In the genomic region with DNA sequence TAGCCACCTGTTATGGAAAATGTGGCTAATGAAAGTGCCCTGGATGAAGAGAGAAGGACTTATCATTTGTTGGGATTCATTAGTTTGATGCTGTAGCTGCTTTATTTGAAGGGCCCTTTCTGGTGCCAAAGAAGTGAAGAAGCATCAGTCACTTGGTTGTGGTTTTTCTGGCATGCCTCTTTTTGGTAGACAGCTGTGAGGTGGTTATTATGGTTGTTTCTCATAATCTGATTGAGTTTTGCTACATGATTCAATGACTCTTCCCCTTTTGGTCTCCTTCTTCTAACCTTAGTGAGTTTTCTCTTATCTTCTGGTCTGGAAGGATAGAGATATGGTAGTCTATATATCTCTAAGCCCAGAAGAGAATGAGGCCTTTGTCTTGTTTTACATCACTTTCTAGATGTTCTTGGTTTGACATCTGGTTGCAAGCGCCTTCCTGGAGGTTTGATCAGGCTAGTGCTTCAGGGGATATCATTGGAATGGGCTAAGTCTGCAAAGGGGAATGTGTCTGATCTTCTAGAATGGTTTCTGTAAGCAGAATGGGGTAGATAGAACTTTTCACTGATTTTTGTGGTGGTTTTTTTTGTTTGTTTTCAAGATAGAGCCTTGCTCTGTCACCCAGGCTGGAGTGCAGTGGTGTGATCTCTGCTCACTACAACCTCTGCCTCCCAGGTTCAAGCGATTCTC, we compare ENCODE assay signal across 8 cellular contexts. TPM values are rescaled to one million over a fixed set of nuclear protein-coding genes. Genes with fewer than 3 reads are reported as not detected.
DNase-seq lines count a peak whose midpoint lies in the region; ATAC-seq and TF ChIP-seq lines count a peak whose summit lies in the region.
"Had no signal": no experiment of that assay in that cellular context is flagged by ENCODE, and none has a peak within 500 bp of the region (broad histone marks: within the 10 kb centered on the region; RNA-seq: fewer than 3 reads in every experiment).

No MANE protein-coding gene starts in this region.

- no peak for TF ChIP-seq CTCF in neural crest cell (conservative IDR thresholded peaks at IDR 0.05)

- H3K4me3 Mint-ChIP-seq in activated T-helper 1 cell treated with anti-CD3 and anti-CD28 coated beads, Interleukin-12 subunit alpha, Interleukin-12 subunit beta, Interleukin-2, Interleukin-4 antibody, amounts not matched to agents 30 ng/mL and 10 ng/mL and 1 ng/mL, durations not matched to agents 14 hours and 24 hours and 36 hours = peak overlapping the region; percentile 35
- peak overlapping the region; percentile 3 for H3K4me3 Mint-ChIP-seq in neural crest cell

- no peaks in the 10 kb centered on the region for H3K27me3 Mint-ChIP-seq in activated T-helper 1 cell treated with anti-CD3 and anti-CD28 coated beads, Interleukin-12 subunit alpha, Interleukin-12 subunit beta, Interleukin-2, Interleukin-4 antibody, amounts not matched to agents 30 ng/mL and 10 ng/mL and 1 ng/mL, durations not matched to agents 14 hours and 24 hours and 36 hours (ENCODE audit: insufficient read depth)
- H3K27me3 Mint-ChIP-seq in neural crest cell (ENCODE audit: low read depth) = no peaks in the 10 kb centered on the region

- intact Hi-C loops in activated T-helper 1 cell treated with anti-CD3 and anti-CD28 coated beads, Interleukin-12 subunit alpha, Interleukin-12 subunit beta, Interleukin-2, Interleukin-4 antibody, amounts not matched to agents 30 ng/mL and 10 ng/mL and 1 ng/mL, durations not matched to agents 14 hours and 24 hours and 36 hours (cut with micrococcal nuclease) = loop anchor here (1.0 to 2.0 kb wide), 3 partner anchors 20 to 180 kb away; no protein-coding TSS in a partner anchor

- H3K27ac Mint-ChIP-seq in activated T-helper 1 cell treated with anti-CD3 and anti-CD28 coated beads, Interleukin-12 subunit alpha, Interleukin-12 subunit beta, Interleukin-2, Interleukin-4 antibody, amounts not matched to agents 30 ng/mL and 10 ng/mL and 1 ng/mL, durations not matched to agents 14 hours and 24 hours and 36 hours = peak overlapping the region; percentile 81
- no peak overlapping the region for H3K27ac Mint-ChIP-seq in neural crest cell (ENCODE audit: unreplicated experiment)

- ATAC-seq in HG03442 (IDR thresholded peaks at IDR 0.05; ENCODE audit: unreplicated experiment) = no peak

- DNase-seq in EH (ENCODE audit: low read depth) (peak; percentile 52), LHCN-M2 (ENCODE audit: low read depth) (peak; percentile 65), neural crest cell (ENCODE audit: low read depth, low spot score) (no peak), NCI-H82 treated with DMSO at 0.1 percent for 48 hours (lab: John Stamatoyannopoulos, UW; ENCODE audit: unreplicated experiment) (no peak), NCI-H345 (lab: John Stamatoyannopoulos, UW) (no peak)
- no peak for DNase-seq in activated T-helper 1 cell treated with anti-CD3 and anti-CD28 coated beads, Interleukin-12 subunit alpha, Interleukin-12 subunit beta, Interleukin-2, Interleukin-4 antibody, amounts not matched to agents 30 ng/mL and 10 ng/mL and 1 ng/mL, durations not matched to agents 14 hours and 24 hours and 36 hours (ENCODE audit: low spot score)
- DNase-seq: substantia nigra had no signal

- H3K4me1 Mint-ChIP-seq in activated T-helper 1 cell treated with anti-CD3 and anti-CD28 coated beads, Interleukin-12 subunit alpha, Interleukin-12 subunit beta, Interleukin-2, Interleukin-4 antibody, amounts not matched to agents 30 ng/mL and 10 ng/mL and 1 ng/mL, durations not matched to agents 14 hours and 24 hours and 36 hours (ENCODE audit: low read depth) = peaks cover 83% of the 10 kb centered on the region
- H3K4me1 Mint-ChIP-seq in neural crest cell = peaks cover 74% of the 10 kb centered on the region

- no peaks in the 10 kb centered on the region for H3K9me3 Mint-ChIP-seq in activated T-helper 1 cell treated with anti-CD3 and anti-CD28 coated beads, Interleukin-12 subunit alpha, Interleukin-12 subunit beta, Interleukin-2, Interleukin-4 antibody, amounts not matched to agents 30 ng/mL and 10 ng/mL and 1 ng/mL, durations not matched to agents 14 hours and 24 hours and 36 hours
- H3K9me3 Mint-ChIP-seq in neural crest cell = no peaks in the 10 kb centered on the region

- peaks cover 12% of the 10 kb centered on the region for H3K36me3 Mint-ChIP-seq in activated T-helper 1 cell treated with anti-CD3 and anti-CD28 coated beads, Interleukin-12 subunit alpha, Interleukin-12 subunit beta, Interleukin-2, Interleukin-4 antibody, amounts not matched to agents 30 ng/mL and 10 ng/mL and 1 ng/mL, durations not matched to agents 14 hours and 24 hours and 36 hours (ENCODE audit: low read depth)
- H3K36me3 Mint-ChIP-seq in neural crest cell (ENCODE audit: low read depth) = peaks cover 3% of the 10 kb centered on the region

RNA-seq across cellular contexts. Expression of gene ARID1A, which starts 26.0 kb away (rescaled TPM):
- 18.7 and 21.6 TPM in 2 replicates for total RNA-seq in LHCN-M2 (2014; rRNA removed)
- 17.7 TPM for polyA plus RNA-seq in LHCN-M2 (2012)
- total RNA-seq in activated T-helper 1 cell treated with anti-CD3 and anti-CD28 coated beads, Interleukin-12 subunit alpha, Interleukin-12 subunit beta, Interleukin-2, Interleukin-4 antibody, amounts not matched to agents 30 ng/mL and 10 ng/mL and 1 ng/mL, durations not matched to agents 14 hours and 24 hours and 36 hours = 130 and 132 TPM in 2 replicates
- total RNA-seq in neural crest cell = 155 and 160 TPM in 2 replicates

Comparison
In these comparisons a context has a peak if more than half of its experiments do, and no peak if none do; other contexts are left out.
1. DNase-seq: peak in EH (single experiment) and LHCN-M2 (single experiment); none in activated T-helper 1 cell treated with anti-CD3 and anti-CD28 coated beads, Interleukin-12 subunit alpha, Interleukin-12 subunit beta, Interleukin-2, Interleukin-4 antibody, amounts not matched to agents 30 ng/mL and 10 ng/mL and 1 ng/mL, durations not matched to agents 14 hours and 24 hours and 36 hours (single experiment), neural crest cell (single experiment), NCI-H82 treated with DMSO at 0.1 percent for 48 hours (single experiment) and NCI-H345 (single experiment).